Comparison of ENCODE assay signal across 10 cellular contexts in genomic region chr15:100929641-100930042, GRCh38. TPM values are rescaled to one million over a fixed set of nuclear protein-coding genes. Genes with fewer than 3 reads are reported as not detected.
A peak's percentile ranks its signal among the peaks of the same experiment; 100 is the strongest.
DNase-seq lines count a peak whose midpoint lies in the region; ATAC-seq and TF ChIP-seq lines count a peak whose summit lies in the region.
"Had no signal": no experiment of that assay in that cellular context is flagged by ENCODE, and none has a peak within 500 bp of the region (broad histone marks: within the 10 kb centered on the region; RNA-seq: fewer than 3 reads in every experiment).

No MANE protein-coding gene starts in this region.

- peak; percentile 13 for DNase-seq in EH (ENCODE audit: low read depth)
- DNase-seq in NCI-H526 (lab: John Stamatoyannopoulos, UW), result peak; percentile 29 to 62
- peak; percentile 66 for DNase-seq in germinal center (ENCODE audit: low spot score)
- DNase-seq in transverse colon, result no peak
- DNase-seq in OCI-M2 (lab: John Stamatoyannopoulos, UW; ENCODE audit: unreplicated experiment), result no peak
- DNase-seq in hypothalamus (lab: John Stamatoyannopoulos, UW), result no peak
- DNase-seq: cerebellar nuclear complex had no signal

- peak; percentile 41 for ATAC-seq in GM21825 (IDR thresholded peaks at IDR 0.05; ENCODE audit: unreplicated experiment)
- ATAC-seq in HG02938 (IDR thresholded peaks at IDR 0.05; ENCODE audit: unreplicated experiment), result no peak

- H3K36me3 ChIP-seq in transverse colon, result peaks cover 0 to 3% (median 0%) of the 10 kb centered on the region in 4 donors

- 48% methylated on average over 6 of the region's 6 CpGs; no CpG with 5 or more reads in 1 of the 2 donors for WGBS in transverse colon (ENCODE audit: low coverage in 1 of 2), 2 donors

- intact Hi-C loops in transverse colon (cut with DNase I; ENCODE audit: low total_unique reads), result no loop called here

- H3K27me3 ChIP-seq in transverse colon, result no peaks in the 10 kb centered on the region

- no peak for TF ChIP-seq CTCF in transverse colon (IDR thresholded peaks at IDR 0.05)

- peaks cover 0 to 27% (median 14%) of the 10 kb centered on the region in 4 donors for H3K4me1 ChIP-seq in transverse colon

- no peak for TF ChIP-seq POLR2A in transverse colon (IDR thresholded peaks at IDR 0.05)

- in situ Hi-C loops in transverse colon (cut with MboI; ENCODE audit: low pct_ligation_motif_present in 1 of 4, low pct_unique_long_range_greater_than_20kb in 1 of 4, low sequenced_read_pairs in 3 of 4), result loop anchor here in 1 of 4 donors (5.0 kb wide), 1 partner anchor 73 kb away; no protein-coding TSS in a partner anchor

- H3K27ac ChIP-seq in transverse colon, result no peak overlapping the region

- H3K4me3 ChIP-seq in transverse colon, result no peak overlapping the region

- TF ChIP-seq EP300 in transverse colon (IDR thresholded peaks at IDR 0.05; ENCODE audit: low read depth), result no peak

- no peaks in the 10 kb centered on the region for H3K9me3 ChIP-seq in transverse colon

RNA-seq across cellular contexts. Expression of gene LRRK1, which starts 10.5 kb away (rescaled TPM):
- 100 to 1,000 TPM in 2 of 4 donors, 10 to 100 TPM in 2; 52.7 to 107 (median 82.7) TPM for total RNA-seq in transverse colon

RNA-seq across cellular contexts. Expression of gene ALDH1A3, which starts 50.0 kb away (rescaled TPM):
- total RNA-seq in transverse colon, result 10 to 100 TPM in 3 of 4 donors, 1 to 10 TPM in 1; 6.7 to 39.4 (median 17.9) TPM
- total RNA-seq: activated T-helper 2 cell treated with anti-CD3 and anti-CD28 coated beads, Interferon-gamma antibody, Interleukin-2, Interleukin-4, amounts not matched to agents 10 μg/mL and 5 μg/mL and 100 μg/mL, durations not matched to agents 14 hours and 24 hours and 36 hours had no signal

Comparison
In these comparisons a context has a peak if more than half of its experiments do, and no peak if none do; other contexts are left out.
1. DNase-seq: peak in EH (single experiment), NCI-H526 (2 of 2) and germinal center (single experiment); none in transverse colon (single experiment), OCI-M2 (single experiment) and hypothalamus (0 of 51).